In genomic region chr22:47620391-47620790, GRCh38 we compare ENCODE assay signal across 15 cellular contexts.
"Had no signal": no experiment of that assay in that cellular context is flagged by ENCODE, and none has a peak within 500 bp of the region (broad histone marks: within the 10 kb centered on the region; RNA-seq: fewer than 3 reads in every experiment).

No MANE protein-coding gene starts in this region.

- H3K4me1 ChIP-seq: tibial artery had no signal

- H3K27ac Mint-ChIP-seq: naive thymus-derived CD8-positive, alpha-beta T cell; stimulated activated effector memory CD8-positive, alpha-beta T cell treated with anti-CD3 and anti-CD28 coated beads, Interleukin-12 subunit alpha, Interleukin-12 subunit beta, amount 100 ng/mL, for 72 hours had no signal

- H3K9me3 ChIP-seq: mucosa of descending colon, tibial artery had no signal

- H3K4me1 Mint-ChIP-seq: central memory CD8-positive, alpha-beta T cell; naive thymus-derived CD8-positive, alpha-beta T cell; stimulated activated effector memory CD8-positive, alpha-beta T cell treated with anti-CD3 and anti-CD28 coated beads, Interleukin-12 subunit alpha, Interleukin-12 subunit beta, amount 100 ng/mL, for 72 hours had no signal

- H3K36me3 ChIP-seq: tibial artery had no signal

- DNase-seq: erythroblast; foreskin melanocyte; hippocampal formation; left colon; mammary epithelial cell; mucosa of descending colon; naive thymus-derived CD8-positive, alpha-beta T cell; right cardiac atrium; stimulated activated CD4-positive, alpha-beta T cell treated with anti-CD3 and anti-CD28 coated beads, Interleukin-4, amount 100 ng/mL, for 1 hour; stimulated activated CD8-positive, alpha-beta memory T cell treated with anti-CD3 and anti-CD28 coated beads, Interleukin-4, amount 100 ng/mL, for 48 hours; stimulated activated naive CD8-positive, alpha-beta T cell treated with anti-CD3 and anti-CD28 coated beads, Interleukin-15, Interleukin-2, amounts not matched to agents 100 U/mL and 50 U/mL, for 24 hours had no signal

- ATAC-seq: left colon; mucosa of descending colon; naive thymus-derived CD8-positive, alpha-beta T cell; right cardiac atrium; stimulated activated effector memory CD8-positive, alpha-beta T cell treated with anti-CD3 and anti-CD28 coated beads, Interleukin-12 subunit alpha, Interleukin-12 subunit beta, amount 100 ng/mL, for 72 hours; stimulated activated naive CD8-positive, alpha-beta T cell treated with anti-CD3 and anti-CD28 coated beads, Interleukin-15, Interleukin-2, amounts not matched to agents 100 U/mL and 50 U/mL, for 24 hours had no signal

- H3K27ac ChIP-seq: tibial artery had no signal

- H3K4me3 ChIP-seq: mucosa of descending colon, smooth muscle cell, tibial artery had no signal

- H3K4me3 Mint-ChIP-seq: central memory CD8-positive, alpha-beta T cell; naive thymus-derived CD8-positive, alpha-beta T cell; stimulated activated effector memory CD8-positive, alpha-beta T cell treated with anti-CD3 and anti-CD28 coated beads, Interleukin-12 subunit alpha, Interleukin-12 subunit beta, amount 100 ng/mL, for 72 hours had no signal

- H3K36me3 Mint-ChIP-seq: naive thymus-derived CD8-positive, alpha-beta T cell; stimulated activated effector memory CD8-positive, alpha-beta T cell treated with anti-CD3 and anti-CD28 coated beads, Interleukin-12 subunit alpha, Interleukin-12 subunit beta, amount 100 ng/mL, for 72 hours had no signal

- H3K9me3 Mint-ChIP-seq: central memory CD8-positive, alpha-beta T cell; stimulated activated effector memory CD8-positive, alpha-beta T cell treated with anti-CD3 and anti-CD28 coated beads, Interleukin-12 subunit alpha, Interleukin-12 subunit beta, amount 100 ng/mL, for 72 hours had no signal
